In the genomic region with DNA sequence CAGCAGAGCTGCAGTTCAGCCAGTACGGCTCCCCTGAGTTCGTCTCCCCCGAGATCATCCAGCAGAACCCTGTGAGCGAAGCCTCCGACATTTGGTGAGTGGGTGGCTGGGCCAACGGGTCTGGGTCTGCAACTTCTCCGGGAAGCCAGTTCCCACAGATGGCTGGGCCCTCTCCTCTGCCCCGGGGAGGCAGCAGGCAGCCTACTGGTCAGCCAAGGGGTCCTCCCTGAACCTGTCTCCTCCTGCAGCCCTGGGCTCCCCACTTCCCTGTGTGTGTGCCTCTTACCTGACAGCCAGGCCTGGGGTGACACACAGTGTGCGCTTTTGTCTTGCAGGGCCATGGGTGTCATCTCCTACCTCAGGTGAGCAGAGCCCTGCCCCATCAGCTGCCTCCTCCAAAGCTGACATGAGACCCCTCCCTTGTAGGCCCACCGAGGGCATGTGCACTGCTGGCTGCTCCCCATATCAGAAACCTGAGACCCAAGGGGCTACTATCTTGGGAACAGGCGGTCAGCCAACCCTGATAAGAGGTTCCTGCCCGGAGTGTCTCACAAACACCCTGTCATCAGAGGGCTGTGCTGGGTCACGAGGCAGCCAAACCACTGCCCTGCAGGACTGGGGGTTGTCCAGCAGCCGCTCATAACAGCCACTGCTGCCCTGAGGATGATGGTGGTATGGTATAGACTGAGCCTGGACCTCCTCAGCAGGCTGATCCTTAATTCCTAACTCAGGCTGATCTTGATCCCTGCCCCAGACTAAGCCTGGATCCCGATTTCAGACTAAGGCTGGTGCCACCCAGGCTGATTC, we compare ENCODE assay signal across 1 cellular context.
TF ChIP-seq lines count a peak whose summit lies in the region.

No MANE protein-coding gene starts in this region.

TF ChIP-seq in H1, 55 proteins besides CTCF, POLR2A, EP300 and RAD21:
- no peak for TF ChIP-seq HDAC6 (IDR thresholded peaks at IDR 0.05; ENCODE audit: low read depth, low read length)
